Comparison of ENCODE assay signal across 31 cellular contexts in genomic region chr9:137389428-137389746, GRCh38. TPM values are rescaled to one million over a fixed set of nuclear protein-coding genes. Genes with fewer than 3 reads are reported as not detected.
"Had no signal": no experiment of that assay in that cellular context is flagged by ENCODE, and none has a peak within 500 bp of the region (broad histone marks: within the 10 kb centered on the region; RNA-seq: fewer than 3 reads in every experiment).

No MANE protein-coding gene starts in this region.

- H3K36me3 ChIP-seq: MG63 had no signal

- H3K4me1 ChIP-seq: ascending aorta had no signal

- H3K9me3 ChIP-seq: ascending aorta, body of pancreas, MG63, SK-N-SH had no signal

- DNase-seq: activated B cell treated with CpG ODN at 0.5 μM for 24 hours; activated CD4-positive, alpha-beta memory T cell treated with anti-CD3 and anti-CD28 coated beads for 36 hours; activated CD4-positive, alpha-beta T cell treated with anti-CD3 and anti-CD28 coated beads for 1 hour; activated CD4-positive, alpha-beta T cell treated with anti-CD3 and anti-CD28 coated beads, Interleukin-2, amount 10 ng/mL, durations not matched to agents 7 days and 5 days; activated CD8-positive, alpha-beta memory T cell treated with anti-CD3 and anti-CD28 coated beads for 24 hours; activated gamma-delta T cell; activated naive CD4-positive, alpha-beta T cell treated with anti-CD3 and anti-CD28 coated beads, Interleukin-2, amount 50 U/mL, for 16 hours; activated naive CD8-positive, alpha-beta T cell treated with anti-CD3 and anti-CD28 coated beads, Interleukin-2, amount 50 U/mL, for 24 hours; activated T-cell treated with anti-CD3 and anti-CD28 coated beads, Interleukin-2, amount 50 U/mL, for 48 hours; amniotic stem cell; body of pancreas; central memory CD4-positive, alpha-beta T cell; MG63; MV-4-11; NCI-H1092 treated with DMSO at 0.1 percent for 48 hours; NCI-H1417 treated with DMSO at 0.1 percent for 48 hours; NCI-H1694; NCI-H2029 treated with DMSO at 0.1 percent for 48 hours; NCI-H345; NCI-H510A treated with DMSO at 0.1 percent for 48 hours; NCI-H69; NK-92 treated with Interleukin-12 subunit alpha and Interleukin-12 subunit beta, amount 100 ng/mL, for 24 hours; OCI-M1; RPMI8226; SK-N-SH had no signal

- FAIRE-seq: bronchial epithelial cell had no signal

- H3K27me3 Mint-ChIP-seq: activated B cell treated with CpG ODN at 0.5 μM for 24 hours; activated CD4-positive, alpha-beta memory T cell treated with anti-CD3 and anti-CD28 coated beads for 36 hours; activated CD4-positive, alpha-beta T cell treated with anti-CD3 and anti-CD28 coated beads, Interleukin-2, amount 10 ng/mL, durations not matched to agents 7 days and 5 days; activated naive CD8-positive, alpha-beta T cell treated with anti-CD3 and anti-CD28 coated beads, Interleukin-2, amount 50 U/mL, for 24 hours; activated T-helper 17 cell treated with anti-CD3 and anti-CD28 coated beads, Interleukin-2, amount 50 U/mL, for 72 hours had no signal

- ATAC-seq: activated naive CD8-positive, alpha-beta T cell treated with anti-CD3 and anti-CD28 coated beads, Interleukin-2, amount 50 U/mL, for 24 hours; activated T-helper 17 cell treated with anti-CD3 and anti-CD28 coated beads, Interleukin-2, amount 50 U/mL, for 72 hours; body of pancreas; Panc1; Right ventricle myocardium inferior had no signal

- H3K4me2 ChIP-seq: SK-N-SH had no signal

- H3K27ac Mint-ChIP-seq: activated B cell treated with CpG ODN at 0.5 μM for 24 hours; activated CD4-positive, alpha-beta memory T cell treated with anti-CD3 and anti-CD28 coated beads for 36 hours; activated naive CD8-positive, alpha-beta T cell treated with anti-CD3 and anti-CD28 coated beads, Interleukin-2, amount 50 U/mL, for 24 hours; activated T-helper 17 cell treated with anti-CD3 and anti-CD28 coated beads, Interleukin-2, amount 50 U/mL, for 72 hours; T-helper 2 cell treated with Interferon-gamma antibody and Interleukin-4, amounts not matched to agents 5 μg/mL and 100 μg/mL, for 36 hours had no signal

- H3K36me3 Mint-ChIP-seq: activated CD4-positive, alpha-beta memory T cell treated with anti-CD3 and anti-CD28 coated beads for 36 hours had no signal

- H3K4me3 Mint-ChIP-seq: activated B cell treated with CpG ODN at 0.5 μM for 24 hours; activated CD4-positive, alpha-beta memory T cell treated with anti-CD3 and anti-CD28 coated beads for 36 hours; activated CD4-positive, alpha-beta T cell treated with anti-CD3 and anti-CD28 coated beads, Interleukin-2, amount 10 ng/mL, durations not matched to agents 7 days and 5 days; activated naive CD8-positive, alpha-beta T cell treated with anti-CD3 and anti-CD28 coated beads, Interleukin-2, amount 50 U/mL, for 24 hours; activated T-helper 17 cell treated with anti-CD3 and anti-CD28 coated beads, Interleukin-2, amount 50 U/mL, for 72 hours; T-helper 2 cell treated with Interferon-gamma antibody and Interleukin-4, amounts not matched to agents 5 μg/mL and 100 μg/mL, for 36 hours had no signal

- H3K4me3 ChIP-seq: ascending aorta, body of pancreas, MG63 had no signal

- H3K9ac ChIP-seq: SK-N-SH had no signal

- H3K9me3 Mint-ChIP-seq: activated B cell treated with CpG ODN at 0.5 μM for 24 hours; activated CD4-positive, alpha-beta memory T cell treated with anti-CD3 and anti-CD28 coated beads for 36 hours; activated CD4-positive, alpha-beta T cell treated with anti-CD3 and anti-CD28 coated beads, Interleukin-2, amount 10 ng/mL, durations not matched to agents 7 days and 5 days; activated naive CD8-positive, alpha-beta T cell treated with anti-CD3 and anti-CD28 coated beads, Interleukin-2, amount 50 U/mL, for 24 hours; activated T-helper 17 cell treated with anti-CD3 and anti-CD28 coated beads, Interleukin-2, amount 50 U/mL, for 72 hours; T-helper 2 cell treated with Interferon-gamma antibody and Interleukin-4, amounts not matched to agents 5 μg/mL and 100 μg/mL, for 36 hours had no signal

- H3K4me1 Mint-ChIP-seq: activated B cell treated with CpG ODN at 0.5 μM for 24 hours; activated T-helper 17 cell treated with anti-CD3 and anti-CD28 coated beads, Interleukin-2, amount 50 U/mL, for 72 hours had no signal

- H3K27me3 ChIP-seq: ascending aorta, body of pancreas, MG63 had no signal

- H3K27ac ChIP-seq: ascending aorta, body of pancreas had no signal

RNA-seq across cellular contexts. Expression of gene ENTPD8, which starts 51.8 kb away (rescaled TPM):
- total RNA-seq: activated B cell treated with CpG ODN at 0.5 μM for 24 hours; activated CD4-positive, alpha-beta memory T cell treated with anti-CD3 and anti-CD28 coated beads for 36 hours; activated CD4-positive, alpha-beta T cell treated with anti-CD3 and anti-CD28 coated beads, Interleukin-2, amount 10 ng/mL, durations not matched to agents 7 days and 5 days; activated T-helper 17 cell treated with anti-CD3 and anti-CD28 coated beads, Interleukin-2, amount 50 U/mL, for 72 hours; ascending aorta; bronchial epithelial cell; Right ventricle myocardium inferior had no signal
